8 cellular contexts compared by ENCODE assay signal in the genomic region with DNA sequence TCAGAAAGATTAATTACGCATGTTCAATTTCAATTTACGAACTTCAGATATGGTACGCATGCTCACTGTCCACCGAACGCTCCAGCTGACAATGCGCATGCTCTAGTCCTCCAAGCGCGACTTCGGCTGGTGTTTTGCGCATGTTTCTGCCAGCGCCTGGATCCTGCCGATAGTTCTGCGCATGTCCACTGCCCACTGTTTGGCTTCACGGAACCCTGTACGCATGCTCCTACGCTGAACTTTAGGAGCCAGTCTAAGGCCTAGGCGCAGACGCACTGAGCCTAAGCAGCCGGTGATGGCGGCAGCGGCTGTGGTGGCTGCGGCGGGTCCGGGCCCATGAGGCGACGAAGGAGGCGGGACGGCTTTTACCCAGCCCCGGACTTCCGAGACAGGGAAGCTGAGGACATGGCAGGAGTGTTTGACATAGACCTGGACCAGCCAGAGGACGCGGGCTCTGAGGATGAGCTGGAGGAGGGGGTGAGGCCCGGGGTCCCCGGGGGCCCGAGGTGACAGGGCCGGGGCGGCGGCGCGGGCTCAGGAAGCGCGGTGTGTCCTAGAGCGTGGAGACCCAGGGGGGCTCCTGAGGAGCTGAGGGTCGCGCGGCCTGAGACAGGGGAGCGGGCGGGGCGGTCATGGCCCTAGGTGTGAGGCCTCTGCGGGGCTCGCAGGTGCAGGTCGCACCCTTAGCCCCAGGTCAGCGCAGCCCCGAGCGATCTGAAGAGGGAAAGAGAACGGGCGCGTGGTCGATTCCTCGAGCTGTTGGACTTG. TPM values are rescaled to one million over a fixed set of nuclear protein-coding genes. Genes with fewer than 3 reads are reported as not detected.
DNase-seq lines count a peak whose midpoint lies in the region; ATAC-seq and TF ChIP-seq lines count a peak whose summit lies in the region.

TSS of gene RPS6KB1 (plus strand) at position 273 of the 768 bp plus-strand sequence. CDS start at position 337, 64 bp downstream.
TSS of gene TUBD1 (minus strand) at position 95 of the 768 bp plus-strand sequence. CDS start 1,941 bp downstream, outside the sequence.

- H3K9me3 ChIP-seq in DOHH2 (ENCODE audit: control insufficient read depth, insufficient read depth, low read length), result no peaks in the 10 kb centered on the region
- no peaks in the 10 kb centered on the region for H3K9me3 ChIP-seq in fibroblast of lung (ENCODE audit: control insufficient read depth, insufficient read depth, low read depth, low read length)
- H3K9me3 ChIP-seq in naive thymus-derived CD4-positive, alpha-beta T cell (ENCODE audit: control insufficient read depth in 2 of 3, low read length in 3 of 3), result no peaks in the 10 kb centered on the region

- no peak for TF ChIP-seq CTCF in DOHH2 (IDR thresholded peaks at IDR 0.05; ENCODE audit: low read depth, low read length, poor library complexity, severe bottlenecking)
- TF ChIP-seq CTCF in GM23338 (conservative IDR thresholded peaks at IDR 0.05; ENCODE audit: low read depth in 2 of 2), result no peak
- no peak for TF ChIP-seq CTCF in LNCaP clone FGC (IDR thresholded peaks at IDR 0.05; ENCODE audit: control insufficient read depth, extremely low read depth, insufficient read depth)
- TF ChIP-seq CTCF in RWPE1 (conservative IDR thresholded peaks at IDR 0.05; ENCODE audit: low read depth), result no peak
- no peak for TF ChIP-seq CTCF in fibroblast of lung (conservative IDR thresholded peaks at IDR 0.05 in 1 of 2, IDR thresholded peaks at IDR 0.05 in 1 of 2; ENCODE audit: low read depth in 1 of 2, low read length in 2 of 2)

- H3K9me2 ChIP-seq in DOHH2 (replicated peaks; ENCODE audit: control insufficient read depth, low read length), result no peaks in the 10 kb centered on the region
- no peaks in the 10 kb centered on the region for H3K9me2 ChIP-seq in GM23338 (ENCODE audit: insufficient read depth)

- peak within 1 kb of the TSS; percentile 81 for H3K9ac ChIP-seq in fibroblast of lung (ENCODE audit: insufficient read depth, low read length)

- intact Hi-C loops in activated T-helper 2 cell treated with anti-CD3 and anti-CD28 coated beads, Interferon-gamma antibody, Interleukin-2, Interleukin-4, amounts not matched to agents 10 μg/mL and 5 μg/mL and 100 μg/mL, durations not matched to agents 14 hours and 24 hours and 36 hours (cut with micrococcal nuclease), result loop anchor here (2.0 to 5.0 kb wide), 5 partner anchors 66 to 634 kb away; partner anchors contain the start of genes APPBP2, CLTC, RNFT1 and USP32
- intact Hi-C loops in naive thymus-derived CD4-positive, alpha-beta T cell (cut with micrococcal nuclease), result loop anchor here (1.0 to 2.0 kb wide), 13 partner anchors 48 to 1376 kb away; partner anchors contain the start of genes CLTC (in 2 of the 2), PTRH2 (in 2 of the 2), RNFT1 (in 2 of the 2) and VMP1 (in 2 of the 2)

- POLR2A ChIA-PET in RWPE1 (lab: Yijun Ruan, JAX; ENCODE audit: low non-redundant PET), result interaction anchor here (0.6 to 1.2 kb wide), 3 partner anchors 17 to 148 kb away, joined by 3 to 4 read pairs (median 3); no protein-coding TSS in a partner anchor
- POLR2A ChIA-PET in naive thymus-derived CD4-positive, alpha-beta T cell (lab: Charles Lee), result interaction anchor here (0.6 to 3.0 kb wide), 22 partner anchors 8 to 734 kb away, joined by 3 to 20 read pairs (median 3); partner anchors contain the start of genes PTRH2, RNFT1 and VMP1

- H3F3A ChIP-seq in DOHH2 (ENCODE audit: control insufficient read depth, insufficient read depth), result no peaks in the 10 kb centered on the region
- peaks cover 5% of the 10 kb centered on the region; the same call in 1 of the 2 replicates for H3F3A ChIP-seq in GM23338 (replicated peaks; ENCODE audit: low read depth)

- peak within 1 kb of the TSS; percentile 96 for H2AFZ ChIP-seq in GM23338
- H2AFZ ChIP-seq in fibroblast of lung (ENCODE audit: low read length), result peak within 1 kb of the TSS; percentile 71

- DNase-seq in GM23338 (ENCODE audit: low spot score) (peak; percentile 98), LNCaP clone FGC (ENCODE audit: low read depth) (peak; percentile 99), RWPE1 (ENCODE audit: low spot score) (peak; percentile 98), fibroblast of lung (ENCODE audit: low read depth in 2 of 2) (peak; percentile 98 to 100)
- DNase-seq in activated T-helper 2 cell treated with anti-CD3 and anti-CD28 coated beads, Interferon-gamma antibody, Interleukin-2, Interleukin-4, amounts not matched to agents 10 μg/mL and 5 μg/mL and 100 μg/mL, durations not matched to agents 14 hours and 24 hours and 36 hours (ENCODE audit: low spot score), result peak; percentile 98
- DNase-seq in naive thymus-derived CD4-positive, alpha-beta T cell, result peak; percentile 87 to 99 (median 98)
- peak; percentile 98 for DNase-seq in stimulated activated naive B cell treated with anti-CD40 and anti-IgM and Interleukin-4, amounts not matched to agents 10 μg/mL and 1 μg/mL and 100 μg/mL, for 72 hours

- H3K27ac Mint-ChIP-seq in GM23338, result peak within 1 kb of the TSS; percentile 86
- peak within 1 kb of the TSS; percentile 97 for H3K27ac Mint-ChIP-seq in activated T-helper 2 cell treated with anti-CD3 and anti-CD28 coated beads, Interferon-gamma antibody, Interleukin-2, Interleukin-4, amounts not matched to agents 10 μg/mL and 5 μg/mL and 100 μg/mL, durations not matched to agents 14 hours and 24 hours and 36 hours
- H3K27ac Mint-ChIP-seq in naive thymus-derived CD4-positive, alpha-beta T cell, result peak within 1 kb of the TSS; percentile 98 to 100 (median 100)
- peak within 1 kb of the TSS; percentile 100 for H3K27ac Mint-ChIP-seq in stimulated activated naive B cell treated with anti-CD40 and anti-IgM and Interleukin-4, amounts not matched to agents 10 μg/mL and 1 μg/mL and 100 μg/mL, for 72 hours

- H3K36me3 ChIP-seq in DOHH2 (ENCODE audit: control insufficient read depth, low read length) (peaks cover 26% of the 10 kb centered on the region), GM23338 (ENCODE audit: insufficient read depth) (peaks cover 2% of the 10 kb centered on the region; the same call in 1 of the 2 replicates), fibroblast of lung (ENCODE audit: control insufficient read depth, insufficient read depth, low read length) (no peaks in the 10 kb centered on the region)
- peaks cover 0 to 14% (median 0%) of the 10 kb centered on the region in 3 experiments for H3K36me3 ChIP-seq in naive thymus-derived CD4-positive, alpha-beta T cell (ENCODE audit: control insufficient read depth in 2 of 3, insufficient read depth in 3 of 3, low read length in 3 of 3)

- H3K27ac ChIP-seq in DOHH2 (ENCODE audit: low read depth, low read length) (peak within 1 kb of the TSS; percentile 59), GM23338 (ENCODE audit: low read depth) (no peak within 1 kb of the TSS), RWPE1 (peak within 1 kb of the TSS; percentile 89), fibroblast of lung (ENCODE audit: insufficient read depth, low read length) (peak within 1 kb of the TSS; percentile 70)
- H3K27ac ChIP-seq in naive thymus-derived CD4-positive, alpha-beta T cell (ENCODE audit: low read depth, low read length), result peak within 1 kb of the TSS; percentile 93

- H3K4me3 Mint-ChIP-seq in GM23338, result peak within 1 kb of the TSS; percentile 97
- peak within 1 kb of the TSS; percentile 97 for H3K4me3 Mint-ChIP-seq in activated T-helper 2 cell treated with anti-CD3 and anti-CD28 coated beads, Interferon-gamma antibody, Interleukin-2, Interleukin-4, amounts not matched to agents 10 μg/mL and 5 μg/mL and 100 μg/mL, durations not matched to agents 14 hours and 24 hours and 36 hours (ENCODE audit: low read depth)
- H3K4me3 Mint-ChIP-seq in naive thymus-derived CD4-positive, alpha-beta T cell, result peak within 1 kb of the TSS; percentile 97 to 100 (median 99)
- H3K4me3 Mint-ChIP-seq in stimulated activated naive B cell treated with anti-CD40 and anti-IgM and Interleukin-4, amounts not matched to agents 10 μg/mL and 1 μg/mL and 100 μg/mL, for 72 hours, result peak within 1 kb of the TSS; percentile 97 to 100

- H3K4me1 ChIP-seq in DOHH2 (ENCODE audit: control insufficient read depth, low read length) (peaks cover 16% of the 10 kb centered on the region), GM23338 (ENCODE audit: insufficient read depth) (peaks cover 6% of the 10 kb centered on the region; the same call in 1 of the 2 replicates), fibroblast of lung (ENCODE audit: control insufficient read depth, extremely low read depth, insufficient read depth, low read length) (peaks cover 6% of the 10 kb centered on the region)
- H3K4me1 ChIP-seq in naive thymus-derived CD4-positive, alpha-beta T cell (ENCODE audit: control insufficient read depth in 2 of 2, insufficient read depth in 2 of 2, low read length in 2 of 2), result peaks cover 13 to 23% of the 10 kb centered on the region in 2 donors

- CTCF ChIA-PET in RWPE1 (lab: Yijun Ruan, JAX), result interaction anchor here (0.6 to 0.9 kb wide), 3 partner anchors 21 to 1440 kb away, joined by 3 to 4 read pairs (median 4); no protein-coding TSS in a partner anchor
- CTCF ChIA-PET in naive thymus-derived CD4-positive, alpha-beta T cell (lab: Charles Lee), result interaction anchor here (0.7 to 1.2 kb wide), 2 partner anchors 22 to 69 kb away, joined by 3 to 4 read pairs; no protein-coding TSS in a partner anchor

- H3K4me1 Mint-ChIP-seq in GM23338, result peaks cover 10% of the 10 kb centered on the region; the same call in 2 of the 3 replicates
- H3K4me1 Mint-ChIP-seq in activated T-helper 2 cell treated with anti-CD3 and anti-CD28 coated beads, Interferon-gamma antibody, Interleukin-2, Interleukin-4, amounts not matched to agents 10 μg/mL and 5 μg/mL and 100 μg/mL, durations not matched to agents 14 hours and 24 hours and 36 hours (ENCODE audit: low read depth), result peaks cover 30% of the 10 kb centered on the region
- H3K4me1 Mint-ChIP-seq in naive thymus-derived CD4-positive, alpha-beta T cell, result peaks cover 43 to 83% (median 67%) of the 10 kb centered on the region in 7 donors
- peaks cover 19 to 42% of the 10 kb centered on the region in 2 donors for H3K4me1 Mint-ChIP-seq in stimulated activated naive B cell treated with anti-CD40 and anti-IgM and Interleukin-4, amounts not matched to agents 10 μg/mL and 1 μg/mL and 100 μg/mL, for 72 hours

- H3K79me2 ChIP-seq in DOHH2 (ENCODE audit: control insufficient read depth, low read length), result peaks cover 74% of the 10 kb centered on the region
- peaks cover 66% of the 10 kb centered on the region for H3K79me2 ChIP-seq in GM23338 (replicated peaks; ENCODE audit: insufficient read depth)
- peaks cover 41% of the 10 kb centered on the region for H3K79me2 ChIP-seq in fibroblast of lung (ENCODE audit: control insufficient read depth, insufficient read depth, low read length)

- no peaks in the 10 kb centered on the region for H3K9me3 Mint-ChIP-seq in GM23338
- no peaks in the 10 kb centered on the region for H3K9me3 Mint-ChIP-seq in activated T-helper 2 cell treated with anti-CD3 and anti-CD28 coated beads, Interferon-gamma antibody, Interleukin-2, Interleukin-4, amounts not matched to agents 10 μg/mL and 5 μg/mL and 100 μg/mL, durations not matched to agents 14 hours and 24 hours and 36 hours
- H3K9me3 Mint-ChIP-seq in naive thymus-derived CD4-positive, alpha-beta T cell, result peaks cover 0 to 5% (median 0%) of the 10 kb centered on the region in 11 donors
- H3K9me3 Mint-ChIP-seq in stimulated activated naive B cell treated with anti-CD40 and anti-IgM and Interleukin-4, amounts not matched to agents 10 μg/mL and 1 μg/mL and 100 μg/mL, for 72 hours, result no peaks in the 10 kb centered on the region

- peaks cover 17% of the 10 kb centered on the region for H3K27me3 Mint-ChIP-seq in GM23338 (ENCODE audit: insufficient read depth, low read depth, poor library complexity)
- no peaks in the 10 kb centered on the region for H3K27me3 Mint-ChIP-seq in activated T-helper 2 cell treated with anti-CD3 and anti-CD28 coated beads, Interferon-gamma antibody, Interleukin-2, Interleukin-4, amounts not matched to agents 10 μg/mL and 5 μg/mL and 100 μg/mL, durations not matched to agents 14 hours and 24 hours and 36 hours (ENCODE audit: low read depth)
- peaks cover 0 to 4% (median 0%) of the 10 kb centered on the region in 5 donors for H3K27me3 Mint-ChIP-seq in naive thymus-derived CD4-positive, alpha-beta T cell
- H3K27me3 Mint-ChIP-seq in stimulated activated naive B cell treated with anti-CD40 and anti-IgM and Interleukin-4, amounts not matched to agents 10 μg/mL and 1 μg/mL and 100 μg/mL, for 72 hours, result no peaks in the 10 kb centered on the region

- ATAC-seq in GM23338, result peak; percentile 98
- ATAC-seq in naive thymus-derived CD4-positive, alpha-beta T cell, result peak; percentile 96
- peak; percentile 96 for ATAC-seq in stimulated activated naive B cell treated with anti-CD40 and anti-IgM and Interleukin-4, amounts not matched to agents 10 μg/mL and 1 μg/mL and 100 μg/mL, for 72 hours (replicated peaks)

- H3K4me3 ChIP-seq in DOHH2 (ENCODE audit: low read length) (peak within 1 kb of the TSS; percentile 88), GM23338 (peak within 1 kb of the TSS; percentile 76), LNCaP clone FGC (ENCODE audit: low read depth, low read length) (peak within 1 kb of the TSS; percentile 96), fibroblast of lung (replicated peaks in 1 of 4; ENCODE audit: control extremely low read depth in 1 of 4, insufficient read depth in 1 of 4, low read depth in 3 of 4, low read length in 4 of 4) (peak within 1 kb of the TSS; percentile 62 to 96 (median 80))
- H3K4me3 ChIP-seq in naive thymus-derived CD4-positive, alpha-beta T cell (ENCODE audit: low read length), result peak within 1 kb of the TSS; percentile 74

- H3K36me3 Mint-ChIP-seq in GM23338 (ENCODE audit: low read depth), result peaks cover 15% of the 10 kb centered on the region
- peaks cover 39% of the 10 kb centered on the region for H3K36me3 Mint-ChIP-seq in activated T-helper 2 cell treated with anti-CD3 and anti-CD28 coated beads, Interferon-gamma antibody, Interleukin-2, Interleukin-4, amounts not matched to agents 10 μg/mL and 5 μg/mL and 100 μg/mL, durations not matched to agents 14 hours and 24 hours and 36 hours (ENCODE audit: low read depth)
- H3K36me3 Mint-ChIP-seq in naive thymus-derived CD4-positive, alpha-beta T cell, result peaks cover 8 to 17% (median 14%) of the 10 kb centered on the region in 5 donors
- H3K36me3 Mint-ChIP-seq in stimulated activated naive B cell treated with anti-CD40 and anti-IgM and Interleukin-4, amounts not matched to agents 10 μg/mL and 1 μg/mL and 100 μg/mL, for 72 hours, result peaks cover 14 to 15% of the 10 kb centered on the region in 2 donors

- H4K20me1 ChIP-seq in DOHH2 (ENCODE audit: control insufficient read depth, insufficient read depth, low read depth, low read length), result peaks cover 10% of the 10 kb centered on the region
- peaks cover 16% of the 10 kb centered on the region; the same call in 1 of the 2 replicates for H4K20me1 ChIP-seq in GM23338 (replicated peaks; ENCODE audit: insufficient read depth)
- H4K20me1 ChIP-seq in fibroblast of lung (ENCODE audit: control insufficient read depth, extremely low read depth, insufficient read depth, low read length), result no peaks in the 10 kb centered on the region

- H3K4me2 ChIP-seq in DOHH2 (ENCODE audit: low read length), result peak within 1 kb of the TSS; percentile 80
- H3K4me2 ChIP-seq in GM23338, result peak within 1 kb of the TSS; percentile 76
- peak within 1 kb of the TSS; percentile 70 for H3K4me2 ChIP-seq in fibroblast of lung (ENCODE audit: extremely low read depth, insufficient read depth, low read length)

- H3K27me3 ChIP-seq in DOHH2 (ENCODE audit: control insufficient read depth, low read length) (no peaks in the 10 kb centered on the region), GM23338 (ENCODE audit: insufficient read depth) (no peaks in the 10 kb centered on the region), fibroblast of lung (ENCODE audit: control insufficient read depth, insufficient read depth, low read length) (no peaks in the 10 kb centered on the region)
- no peaks in the 10 kb centered on the region for H3K27me3 ChIP-seq in naive thymus-derived CD4-positive, alpha-beta T cell (ENCODE audit: control insufficient read depth in 2 of 2, insufficient read depth in 2 of 2, low read length in 2 of 2)

RNA-seq across cellular contexts. Expression of gene RPS6KB1, which starts in this region (rescaled TPM):
- 15.1 and 19.5 TPM in 2 replicates for total RNA-seq in GM23338 (2014; rRNA removed; shearing (Covaris generic))
- polyA plus RNA-seq in GM23338 (2016; fragmentation: Nextera tagmentation; extraction: Ambion mirVana) (20.4 and 21.7 TPM in 2 replicates), fibroblast of lung (14.8 and 16.0 TPM in 2 replicates)
- total RNA-seq in activated T-helper 2 cell treated with anti-CD3 and anti-CD28 coated beads, Interferon-gamma antibody, Interleukin-2, Interleukin-4, amounts not matched to agents 10 μg/mL and 5 μg/mL and 100 μg/mL, durations not matched to agents 14 hours and 24 hours and 36 hours, result 65.9 and 70.1 TPM in 2 replicates
- 21.3 and 21.6 TPM in 2 replicates for total RNA-seq in fibroblast of lung
- 16.9 and 20.7 TPM in 2 replicates for polyA plus RNA-seq in fibroblast of lung (2012)
- 0.67 and 1.0 TPM in 2 replicates for polyA minus RNA-seq in fibroblast of lung (ENCODE audit: low replicate concordance)
- total RNA-seq in naive thymus-derived CD4-positive, alpha-beta T cell, result 100 to 1,000 TPM in 1 of 5 experiments, 10 to 100 TPM in 4; 62.0 to 107 (median 71.5) TPM
- polyA plus RNA-seq in naive thymus-derived CD4-positive, alpha-beta T cell, result 10 to 100 TPM; 27.3 to 34.3 TPM

RNA-seq across cellular contexts. Expression of gene TUBD1, which starts in this region (rescaled TPM):
- 13.8 and 17.6 TPM in 2 replicates for total RNA-seq in GM23338 (2014; rRNA removed; shearing (Covaris generic))
- polyA plus RNA-seq in GM23338 (2016; fragmentation: Nextera tagmentation; extraction: Ambion mirVana) (10.1 and 11.6 TPM in 2 replicates), fibroblast of lung (3.6 TPM in 2 replicates)
- total RNA-seq in activated T-helper 2 cell treated with anti-CD3 and anti-CD28 coated beads, Interferon-gamma antibody, Interleukin-2, Interleukin-4, amounts not matched to agents 10 μg/mL and 5 μg/mL and 100 μg/mL, durations not matched to agents 14 hours and 24 hours and 36 hours, result 8.2 and 9.3 TPM in 2 replicates
- 4.6 and 5.6 TPM in 2 replicates for total RNA-seq in fibroblast of lung
- 2.5 and 3.0 TPM in 2 replicates for polyA plus RNA-seq in fibroblast of lung (2012)
- 0.75 TPM in 1 of 2 replicates, not detected in the other for polyA minus RNA-seq in fibroblast of lung (ENCODE audit: low replicate concordance)
- total RNA-seq in naive thymus-derived CD4-positive, alpha-beta T cell, result 10 to 100 TPM in 4 of 5 experiments, 1 to 10 TPM in 1; 8.2 to 42.1 (median 14.3) TPM
- 10 to 100 TPM; 25.5 to 31.9 TPM for polyA plus RNA-seq in naive thymus-derived CD4-positive, alpha-beta T cell
